In genomic region chr7:140601566-140602174, GRCh38 we compare ENCODE assay signal across 20 cellular contexts. TPM values are rescaled to one million over a fixed set of nuclear protein-coding genes. Genes with fewer than 3 reads are reported as not detected.
DNase-seq lines count a peak whose midpoint lies in the region; ATAC-seq and TF ChIP-seq lines count a peak whose summit lies in the region.
"Had no signal": no experiment of that assay in that cellular context is flagged by ENCODE, and none has a peak within 500 bp of the region (broad histone marks: within the 10 kb centered on the region; RNA-seq: fewer than 3 reads in every experiment).

No MANE protein-coding gene starts in this region.

- no peaks in the 10 kb centered on the region for H3K27me3 ChIP-seq in GM23338 (ENCODE audit: insufficient read depth)
- H3K27me3 ChIP-seq in IMR-90 (ENCODE audit: control insufficient read depth, insufficient read depth, low read length), result no peaks in the 10 kb centered on the region
- H3K27me3 ChIP-seq in esophagus muscularis mucosa, result no peaks in the 10 kb centered on the region
- no peaks in the 10 kb centered on the region for H3K27me3 ChIP-seq in prostate gland (replicated peaks; ENCODE audit: insufficient read depth)
- no peaks in the 10 kb centered on the region for H3K27me3 ChIP-seq in CD8-positive, alpha-beta memory T cell (ENCODE audit: insufficient read depth, low read length, poor library complexity, severe bottlenecking)

- H4K8ac ChIP-seq in IMR-90 (ENCODE audit: low read depth in 2 of 2, low read length in 2 of 2), result no peak overlapping the region

- no peak overlapping the region for H3K14ac ChIP-seq in IMR-90 (replicated peaks; ENCODE audit: low read depth, low read length)

- TF ChIP-seq RAD21 in IMR-90 (IDR thresholded peaks at IDR 0.05; ENCODE audit: low read length), result no peak

- H2AK5ac ChIP-seq in IMR-90 (ENCODE audit: low read depth, low read length), result peak overlapping the region; percentile 36

- H3K36me3 Mint-ChIP-seq in GM23338 (ENCODE audit: low read depth), result peaks cover 4% of the 10 kb centered on the region; the same call in 2 of the 3 replicates
- H3K36me3 Mint-ChIP-seq in CD8-positive, alpha-beta memory T cell, result no peaks in the 10 kb centered on the region

- H3K56ac ChIP-seq in IMR-90 (ENCODE audit: extremely low read depth, insufficient read depth, low read length), result no peak overlapping the region

- H2AFZ ChIP-seq in GM23338 (no peak overlapping the region), IMR-90 (replicated peaks; ENCODE audit: low read length, poor library complexity) (no peak overlapping the region)

- H3K23ac ChIP-seq in IMR-90 (ENCODE audit: low read depth, low read length), result no peak overlapping the region

- H3K4me1 ChIP-seq in GM23338 (ENCODE audit: insufficient read depth) (peaks cover 5% of the 10 kb centered on the region; the same call in 1 of the 2 replicates), IMR-90 (ENCODE audit: control insufficient read depth, insufficient read depth, low read length) (peaks cover 20% of the 10 kb centered on the region), esophagus muscularis mucosa (peaks cover 20 to 69% (median 62%) of the 10 kb centered on the region in 4 donors), prostate gland (replicated peaks) (no peaks in the 10 kb centered on the region)
- H3K4me1 ChIP-seq in CD8-positive, alpha-beta memory T cell (ENCODE audit: insufficient read depth, low read length), result no peaks in the 10 kb centered on the region

- no peak overlapping the region for H3K4me3 Mint-ChIP-seq in GM23338
- no peak overlapping the region for H3K4me3 Mint-ChIP-seq in CD8-positive, alpha-beta memory T cell
- H3K4me3 Mint-ChIP-seq: HFFc6 had no signal

- POLR2A ChIA-PET in IMR-90 (lab: Charles Lee; ENCODE audit: unreplicated experiment), result no interaction called here
- POLR2A ChIA-PET in CD8-positive, alpha-beta memory T cell (lab: Charles Lee), result no interaction called here

- ATAC-seq in GM23338 (no peak), IMR-90 (ENCODE audit: low read depth) (no peak), sciatic nerve (no peak)
- ATAC-seq: HepG2, Panc1 had no signal

- no peak overlapping the region for H3K4me3 ChIP-seq in GM23338
- no peak overlapping the region for H3K4me3 ChIP-seq in IMR-90 (ENCODE audit: insufficient read depth, low read depth, low read length)
- no peak overlapping the region for H3K4me3 ChIP-seq in esophagus muscularis mucosa
- no peak overlapping the region for H3K4me3 ChIP-seq in prostate gland
- no peak overlapping the region for H3K4me3 ChIP-seq in CD8-positive, alpha-beta memory T cell (ENCODE audit: low read length)
- H3K4me3 ChIP-seq: SK-N-MC had no signal

- peak overlapping the region; percentile 23; the same call in 1 of the 2 replicates for H3K4ac ChIP-seq in IMR-90 (ENCODE audit: low read depth, low read length)

- no peak overlapping the region for H2BK15ac ChIP-seq in IMR-90 (ENCODE audit: low read depth, low read length)

- H3K9me2 ChIP-seq in GM23338 (ENCODE audit: insufficient read depth), result no peaks in the 10 kb centered on the region

- intact Hi-C loops in IMR-90 (cut with micrococcal nuclease), result no loop called here
- intact Hi-C loops in esophagus muscularis mucosa (cut with DNase I), result no loop called here
- intact Hi-C loops in prostate gland (cut with DNase I), result loop anchor here (5.0 kb wide), 1 partner anchor 41 kb away; the partner anchor contains the start of gene DENND2A
- intact Hi-C loops in sciatic nerve (cut with DNase I), result no loop called here

- peak overlapping the region; percentile 44; the same call in 1 of the 2 replicates for H2BK120ac ChIP-seq in IMR-90 (ENCODE audit: low read depth, low read length)

- no peaks in the 10 kb centered on the region for H3K9me3 Mint-ChIP-seq in GM23338
- no peaks in the 10 kb centered on the region for H3K9me3 Mint-ChIP-seq in CD8-positive, alpha-beta memory T cell
- H3K9me3 Mint-ChIP-seq: HFFc6 had no signal

- in situ Hi-C loops in IMR-90 (cut with MboI; ENCODE audit: low sequenced_read_pairs), result no loop called here

- H3K4me2 ChIP-seq in GM23338 (no peak overlapping the region), IMR-90 (ENCODE audit: low read depth, low read length) (no peak overlapping the region)
- H3K4me2 ChIP-seq: KMS-11 had no signal

- CTCF ChIA-PET in IMR-90 (lab: Yijun Ruan, JAX), result no interaction called here
- CTCF ChIA-PET in CD8-positive, alpha-beta memory T cell (lab: Charles Lee), result no interaction called here

- H3K36me3 ChIP-seq in GM23338 (ENCODE audit: insufficient read depth) (no peaks in the 10 kb centered on the region), IMR-90 (ENCODE audit: control insufficient read depth, insufficient read depth, low read length) (peaks cover 20% of the 10 kb centered on the region), esophagus muscularis mucosa (peaks cover 0 to 15% (median 8%) of the 10 kb centered on the region in 4 donors), prostate gland (no peaks in the 10 kb centered on the region)
- H3K36me3 ChIP-seq in CD8-positive, alpha-beta memory T cell (ENCODE audit: insufficient read depth, low read length), result no peaks in the 10 kb centered on the region

- no peaks in the 10 kb centered on the region for H3F3A ChIP-seq in GM23338 (replicated peaks; ENCODE audit: low read depth)

- no peak overlapping the region for H4K5ac ChIP-seq in IMR-90 (ENCODE audit: low read depth, low read length)

- H3K9ac ChIP-seq in IMR-90 (ENCODE audit: low read depth, low read length), result no peak overlapping the region
- H3K9ac ChIP-seq: KMS-11 had no signal

- H3K27ac Mint-ChIP-seq in GM23338, result peak overlapping the region; percentile 7; the same call in 1 of the 2 replicates
- no peak overlapping the region for H3K27ac Mint-ChIP-seq in CD8-positive, alpha-beta memory T cell
- H3K27ac Mint-ChIP-seq: HFFc6 had no signal

- peaks cover 6% of the 10 kb centered on the region for H3K27me3 Mint-ChIP-seq in GM23338 (ENCODE audit: insufficient read depth, low read depth, poor library complexity)
- H3K27me3 Mint-ChIP-seq in CD8-positive, alpha-beta memory T cell, result peaks cover 5 to 33% of the 10 kb centered on the region in 2 donors

- no peak overlapping the region for H2BK20ac ChIP-seq in IMR-90 (ENCODE audit: low read depth, low read length)

- TF ChIP-seq POLR2A in IMR-90 (IDR thresholded peaks at IDR 0.05; ENCODE audit: low read depth, low read length), result no peak
- no peak for TF ChIP-seq POLR2A in esophagus muscularis mucosa (IDR thresholded peaks at IDR 0.05; ENCODE audit: low read depth)
- TF ChIP-seq POLR2A in prostate gland (IDR thresholded peaks at IDR 0.05), result no peak

- 0 out of 2 replicates have a peak overlapping the region, but pooled peaks have one; percentile 8 for H4K91ac ChIP-seq in IMR-90 (ENCODE audit: insufficient read depth, low read depth, low read length)

- dilution Hi-C loops in IMR-90 (cut with HindIII; ENCODE audit: low sequenced_read_pairs, unreplicated experiment), result no loop called here

- no peaks in the 10 kb centered on the region for H3K79me2 ChIP-seq in GM23338 (replicated peaks; ENCODE audit: insufficient read depth)

- no peak for TF ChIP-seq EP300 in esophagus muscularis mucosa (IDR thresholded peaks at IDR 0.05)

- no peak overlapping the region for H2BK5ac ChIP-seq in IMR-90 (ENCODE audit: low read depth, low read length, poor library complexity, severe bottlenecking)

- TF ChIP-seq CTCF in GM23338 (conservative IDR thresholded peaks at IDR 0.05; ENCODE audit: low read depth in 2 of 2), result no peak
- no peak for TF ChIP-seq CTCF in IMR-90 (conservative IDR thresholded peaks at IDR 0.05; ENCODE audit: low read depth, low read length)
- TF ChIP-seq CTCF in esophagus muscularis mucosa (IDR thresholded peaks at IDR 0.05), result no peak
- TF ChIP-seq CTCF in prostate gland (IDR thresholded peaks at IDR 0.05), result no peak

- H3K27ac ChIP-seq in GM23338 (ENCODE audit: low read depth), result no peak overlapping the region
- no peak overlapping the region for H3K27ac ChIP-seq in IMR-90 (ENCODE audit: insufficient read depth, low read length)
- peak overlapping the region; percentile 54 to 71 (median 63) for H3K27ac ChIP-seq in esophagus muscularis mucosa (replicated peaks in 1 of 4)
- peak overlapping the region; percentile 3 to 24 for H3K27ac ChIP-seq in prostate gland
- H3K27ac ChIP-seq in CD8-positive, alpha-beta memory T cell (ENCODE audit: low read depth, low read length), result no peak overlapping the region
- H3K27ac ChIP-seq: C4-2B, KMS-11, SK-N-MC had no signal

- H2AK9ac ChIP-seq in IMR-90 (replicated peaks; ENCODE audit: low read depth, low read length, poor library complexity), result no peak overlapping the region

- no peaks in the 10 kb centered on the region for H3K9me3 ChIP-seq in IMR-90 (ENCODE audit: control insufficient read depth, insufficient read depth, low read length)
- no peaks in the 10 kb centered on the region for H3K9me3 ChIP-seq in esophagus muscularis mucosa
- no peaks in the 10 kb centered on the region for H3K9me3 ChIP-seq in prostate gland
- H3K9me3 ChIP-seq in CD8-positive, alpha-beta memory T cell (ENCODE audit: low read length), result no peaks in the 10 kb centered on the region

- peaks cover 14% of the 10 kb centered on the region; the same call in 1 of the 2 replicates for H3K9me1 ChIP-seq in IMR-90 (ENCODE audit: insufficient read depth, low read length)

- H4K20me1 ChIP-seq in GM23338 (replicated peaks; ENCODE audit: insufficient read depth), result no peaks in the 10 kb centered on the region
- peaks cover 7% of the 10 kb centered on the region; the same call in 1 of the 2 replicates for H4K20me1 ChIP-seq in IMR-90 (ENCODE audit: insufficient read depth, low read length)

- DNase-seq in GM23338 (ENCODE audit: low spot score) (no peak), IMR-90 (no peak), esophagus muscularis mucosa (ENCODE audit: extremely low spot score) (no peak), prostate gland (ENCODE audit: low spot score) (no peak), HCEC 1CT (no peak), sciatic nerve (ENCODE audit: low spot score) (no peak)
- DNase-seq in CD8-positive, alpha-beta memory T cell, result no peak
- DNase-seq: ACHN, AML-193, DMS79 treated with DMSO at 0.1 percent for 48 hours, HFFc6, MV-4-11, NCI-H187, NCI-H2107, NCI-H2227 treated with DMSO at 0.1 percent for 48 hours had no signal

- H3K4me1 Mint-ChIP-seq in GM23338, result peaks cover 11% of the 10 kb centered on the region
- H3K4me1 Mint-ChIP-seq in CD8-positive, alpha-beta memory T cell, result no peaks in the 10 kb centered on the region

- 89% methylated on average over 11 of the region's 21 CpGs; no CpG with 5 or more reads in 1 of the 2 experiments for WGBS in IMR-90 (ENCODE audit: extremely low coverage in 2 of 2, insufficient read length in 1 of 2), 2 experiments
- WGBS in esophagus muscularis mucosa, result 80% methylated on average over 14 of the region's 21 CpGs
- 76% methylated on average over 21 of the region's 21 CpGs for WGBS in prostate gland

- BruUV-seq in IMR-90 (replicated peaks; lab: Mats Ljungman, UMichigan), result TSS peak; percentile 53

- H3K79me1 ChIP-seq in IMR-90 (ENCODE audit: low read depth in 1 of 2, low read length in 2 of 2), result peaks cover 6 to 48% of the 10 kb centered on the region in 2 experiments

- H3K18ac ChIP-seq in IMR-90 (ENCODE audit: low read depth, low read length), result no peak overlapping the region

RNA-seq across cellular contexts. Expression of gene DENND2A, which starts 38.9 kb away (rescaled TPM):
- total RNA-seq in GM23338 (2014; rRNA removed; shearing (Covaris generic)), result 5.6 and 10.0 TPM in 2 replicates
- polyA plus RNA-seq in GM23338 (2016; fragmentation: Nextera tagmentation; extraction: Ambion mirVana) (1.7 and 2.4 TPM in 2 replicates), IMR-90 (2012; rRNA removed) (7.4 and 10.3 TPM in 2 replicates)
- total RNA-seq in IMR-90 (2012; rRNA removed) (7.5 and 7.8 TPM in 2 replicates), esophagus muscularis mucosa (10 to 100 TPM; 46.4 to 77.2 (median 59.2) TPM), prostate gland (1 to 10 TPM; 4.0 to 9.2 TPM), sciatic nerve (37.6 TPM)
- 7.5 and 18.0 TPM in 2 replicates for polyA plus RNA-seq in IMR-90 (2012; cell fraction: cytosol; rRNA removed)
- 14.9 and 25.0 TPM in 2 replicates for polyA plus RNA-seq in IMR-90 (2012; cell fraction: nucleus; rRNA removed; ENCODE audit: low replicate concordance)
- not detected for total RNA-seq in CD8-positive, alpha-beta memory T cell
- not detected for polyA plus RNA-seq in CD8-positive, alpha-beta memory T cell
- total RNA-seq: HepG2 had no signal
- polyA plus RNA-seq: HepG2 had no signal

Comparison
In these comparisons a context has a peak if more than half of its experiments do, and no peak if none do; other contexts are left out.
1. H3K27ac ChIP-seq: peak in esophagus muscularis mucosa (4 of 4) and prostate gland (2 of 2); none in GM23338 (single experiment), IMR-90 (single experiment) and CD8-positive, alpha-beta memory T cell (single experiment).